Comparison of ENCODE assay signal across 19 cellular contexts in genomic region chr2:106561803-106562202, GRCh38.
DNase-seq lines count a peak whose midpoint lies in the region; ATAC-seq and TF ChIP-seq lines count a peak whose summit lies in the region.
"Had no signal": no experiment of that assay in that cellular context is flagged by ENCODE, and none has a peak within 500 bp of the region (broad histone marks: within the 10 kb centered on the region; RNA-seq: fewer than 3 reads in every experiment).

No MANE protein-coding gene starts in this region.

- no peaks in the 10 kb centered on the region for H3K27me3 ChIP-seq in suprapubic skin
- H3K27me3 ChIP-seq: brain microvascular endothelial cell, MG63, thyroid gland had no signal

- H3K36me3 Mint-ChIP-seq in chondrocyte (ENCODE audit: low read depth): peaks cover 1% of the 10 kb centered on the region
- H3K36me3 Mint-ChIP-seq: stimulated activated memory B cell treated with anti-CD40 and anti-IgM and Interleukin-4, amounts not matched to agents 10 μg/mL and 1 μg/mL and 100 μg/mL, for 72 hours had no signal

- TF ChIP-seq CTCF in chondrocyte (IDR thresholded peaks at IDR 0.05) (peak; percentile 42), suprapubic skin (IDR thresholded peaks at IDR 0.05) (no peak)

- H3K4me1 Mint-ChIP-seq in chondrocyte (ENCODE audit: low read depth): peaks cover 53% of the 10 kb centered on the region
- H3K4me1 Mint-ChIP-seq: B cell; stimulated activated memory B cell treated with anti-CD40 and anti-IgM and Interleukin-4, amounts not matched to agents 10 μg/mL and 1 μg/mL and 100 μg/mL, for 72 hours had no signal

- WGBS in suprapubic skin: 40% methylated on average over 4 of the region's 4 CpGs

- peak overlapping the region; percentile 6 for H3K27ac ChIP-seq in suprapubic skin
- H3K27ac ChIP-seq: brain microvascular endothelial cell, thyroid gland had no signal

- no peak for TF ChIP-seq EP300 in suprapubic skin (IDR thresholded peaks at IDR 0.05)

- no peak overlapping the region for H3K4me3 Mint-ChIP-seq in chondrocyte (ENCODE audit: unreplicated experiment)
- H3K4me3 Mint-ChIP-seq: activated T-helper 17 cell treated with anti-CD3 and anti-CD28 coated beads, Interleukin-2, amount 50 U/mL, for 72 hours; B cell; naive thymus-derived CD4-positive, alpha-beta T cell; stimulated activated memory B cell treated with anti-CD40 and anti-IgM and Interleukin-4, amounts not matched to agents 10 μg/mL and 1 μg/mL and 100 μg/mL, for 72 hours had no signal

- H3K36me3 ChIP-seq in suprapubic skin: no peaks in the 10 kb centered on the region
- H3K36me3 ChIP-seq: brain microvascular endothelial cell, MG63, thyroid gland had no signal

- peak; percentile 92 for DNase-seq in NCI-H1694 treated with DMSO at 0.1 percent for 48 hours (lab: John Stamatoyannopoulos, UW)
- DNase-seq in chondrocyte (ENCODE audit: low spot score): no peak
- peak; percentile 11 for DNase-seq in middle frontal gyrus (ENCODE audit: extremely low spot score, low spot score)
- DNase-seq in suprapubic skin (ENCODE audit: low spot score in 2 of 2): no peak
- no peak for DNase-seq in NCI-H1417 (lab: John Stamatoyannopoulos, UW)
- DNase-seq in DMS114 treated with DMSO at 0.1 percent for 48 hours (lab: John Stamatoyannopoulos, UW; ENCODE audit: unreplicated experiment): no peak
- DNase-seq: activated CD4-positive, alpha-beta T cell treated with anti-CD3 and anti-CD28 coated beads for 48 hours; brain microvascular endothelial cell; Calu3; dermis blood vessel endothelial cell; islet precursor cell; MG63; naive thymus-derived CD4-positive, alpha-beta T cell; NCI-H1436 treated with DMSO at 0.1 percent for 48 hours had no signal

- no peaks in the 10 kb centered on the region for H3K27me3 Mint-ChIP-seq in chondrocyte (ENCODE audit: low read depth)

- H3K27ac Mint-ChIP-seq in chondrocyte (ENCODE audit: unreplicated experiment): peak overlapping the region; percentile 6
- H3K27ac Mint-ChIP-seq: activated T-helper 17 cell treated with anti-CD3 and anti-CD28 coated beads, Interleukin-2, amount 50 U/mL, for 72 hours; B cell; naive thymus-derived CD4-positive, alpha-beta T cell; stimulated activated memory B cell treated with anti-CD40 and anti-IgM and Interleukin-4, amounts not matched to agents 10 μg/mL and 1 μg/mL and 100 μg/mL, for 72 hours had no signal

- no peaks in the 10 kb centered on the region for H3K9me3 ChIP-seq in suprapubic skin
- H3K9me3 ChIP-seq: MG63, thyroid gland had no signal

- H3K4me3 ChIP-seq in suprapubic skin: no peak overlapping the region
- H3K4me3 ChIP-seq: MG63, thyroid gland had no signal

- ATAC-seq in HG03342 (IDR thresholded peaks at IDR 0.05; ENCODE audit: unreplicated experiment): no peak
- ATAC-seq: activated T-helper 17 cell treated with anti-CD3 and anti-CD28 coated beads, Interleukin-2, amount 50 U/mL, for 72 hours; stimulated activated memory B cell treated with anti-CD40 and anti-IgM and Interleukin-4, amounts not matched to agents 10 μg/mL and 1 μg/mL and 100 μg/mL, for 72 hours had no signal

- peaks cover 22% of the 10 kb centered on the region for H3K4me1 ChIP-seq in suprapubic skin

- no peak for TF ChIP-seq POLR2A in suprapubic skin (IDR thresholded peaks at IDR 0.05)

- H3K9me3 Mint-ChIP-seq in chondrocyte (ENCODE audit: low read depth): peaks cover 6% of the 10 kb centered on the region

Comparison
In these comparisons a context has a peak if more than half of its experiments do, and no peak if none do; other contexts are left out.
1. DNase-seq: peak in NCI-H1694 treated with DMSO at 0.1 percent for 48 hours (single experiment) and middle frontal gyrus (single experiment); none in chondrocyte (single experiment), suprapubic skin (0 of 2), NCI-H1417 (0 of 3) and DMS114 treated with DMSO at 0.1 percent for 48 hours (single experiment).